ENCODE assay signal across 33 cellular contexts in the genomic region with DNA sequence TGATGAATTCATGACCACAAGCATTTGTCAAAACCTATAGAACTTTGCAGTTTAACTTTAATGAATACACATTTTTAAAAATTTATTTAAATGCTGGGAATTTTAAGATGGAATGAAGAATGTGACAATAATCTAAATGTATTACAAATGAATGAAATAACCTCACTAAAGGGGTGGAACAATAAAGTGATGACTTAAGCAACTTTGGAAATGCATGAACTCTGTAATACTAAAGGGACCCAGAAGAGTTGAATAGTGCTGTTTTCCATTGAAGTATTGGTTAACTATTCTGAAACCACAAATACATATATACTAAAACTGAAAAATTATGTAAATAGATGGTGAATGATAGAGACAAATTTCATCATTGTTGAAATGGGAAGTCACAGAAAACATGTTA.
DNase-seq lines count a peak whose midpoint lies in the region; ATAC-seq, FAIRE-seq and TF ChIP-seq lines count a peak whose summit lies in the region.
"Had no signal": no experiment of that assay in that cellular context is flagged by ENCODE, and none has a peak within 500 bp of the region (broad histone marks: within the 10 kb centered on the region; RNA-seq: fewer than 3 reads in every experiment).

No MANE protein-coding gene starts in this region.

- TF ChIP-seq CTCF in HepG2 (CRISPR knock-in tag; IDR thresholded peaks at IDR 0.05): no peak
- TF ChIP-seq CTCF in right lobe of liver (IDR thresholded peaks at IDR 0.05): no peak
- no peak for TF ChIP-seq CTCF in IMR-90 (conservative IDR thresholded peaks at IDR 0.05; ENCODE audit: low read depth, low read length)
- no peak for TF ChIP-seq CTCF in K562 (IDR thresholded peaks at IDR 0.05 in 2 of 3, conservative IDR thresholded peaks at IDR 0.05 in 1 of 3; ENCODE audit: insufficient read depth in 2 of 3, low read depth in 1 of 3, low read length in 3 of 3)

- BruUV-seq in HepG2 (replicated peaks; lab: Mats Ljungman, UMichigan) (no TSS peak), IMR-90 (replicated peaks; lab: Mats Ljungman, UMichigan) (no TSS peak), K562 (replicated peaks; lab: Mats Ljungman, UMichigan) (no TSS peak)

- CTCF ChIA-PET in HepG2 (lab: Yijun Ruan, JAX; ENCODE audit: low intra/inter-chr PET ratio, low total read pairs) (no interaction called here), IMR-90 (lab: Yijun Ruan, JAX) (no interaction called here), K562 (lab: Yijun Ruan, JAX; ENCODE audit: low intra/inter-chr PET ratio) (no interaction called here)

- no peak overlapping the region for H4K5ac ChIP-seq in IMR-90 (ENCODE audit: low read depth, low read length)

- H3K56ac ChIP-seq in IMR-90 (ENCODE audit: extremely low read depth, insufficient read depth, low read length): no peak overlapping the region

- H3K9ac ChIP-seq in HepG2 (ENCODE audit: insufficient read depth, low read depth, low read length) (no peak overlapping the region), IMR-90 (ENCODE audit: low read depth, low read length) (no peak overlapping the region), K562 (ENCODE audit: insufficient read depth in 1 of 2, low read depth in 2 of 2, low read length in 2 of 2) (no peak overlapping the region)
- H3K9ac ChIP-seq: BLaER1; BLaER1 treated with 17β-estradiol and CSF1 and Interleukin-3, amounts not matched to agents 10 nM and 100 nM had no signal

- H3K27me3 ChIP-seq in HepG2 (ENCODE audit: control insufficient read depth in 1 of 2, insufficient read depth in 2 of 2, low read length in 2 of 2): no peaks in the 10 kb centered on the region
- no peaks in the 10 kb centered on the region for H3K27me3 ChIP-seq in right lobe of liver
- no peaks in the 10 kb centered on the region for H3K27me3 ChIP-seq in IMR-90 (ENCODE audit: control insufficient read depth, insufficient read depth, low read length)
- no peaks in the 10 kb centered on the region for H3K27me3 ChIP-seq in K562 (ENCODE audit: control insufficient read depth in 2 of 2, insufficient read depth in 2 of 2, low read length in 2 of 2)
- H3K27me3 ChIP-seq: BE2C; BLaER1; BLaER1 treated with 17β-estradiol and CSF1 and Interleukin-3, amounts not matched to agents 10 nM and 100 nM had no signal

- H3K79me2 ChIP-seq in HepG2 (ENCODE audit: insufficient read depth, low read length): no peaks in the 10 kb centered on the region
- no peaks in the 10 kb centered on the region for H3K79me2 ChIP-seq in K562 (ENCODE audit: control insufficient read depth, insufficient read depth, low read length)

- H2AK5ac ChIP-seq in IMR-90 (ENCODE audit: low read depth, low read length): no peak overlapping the region

- H3K27ac ChIP-seq in HepG2 (ENCODE audit: extremely low read length, insufficient read depth, low read length) (no peak overlapping the region), right lobe of liver (no peak overlapping the region), IMR-90 (ENCODE audit: insufficient read depth, low read length) (no peak overlapping the region), K562 (ENCODE audit: extremely low read depth, low read depth, low read length) (no peak overlapping the region)
- H3K27ac ChIP-seq: 22Rv1; A549; BLaER1; BLaER1 treated with 17β-estradiol and CSF1 and Interleukin-3, amounts not matched to agents 10 nM and 100 nM; C4-2B had no signal

- no peak for TF ChIP-seq POLR2A in HepG2 (IDR thresholded peaks at IDR 0.05; ENCODE audit: insufficient read depth in 1 of 2, low read depth in 2 of 2, low read length in 2 of 2)
- TF ChIP-seq POLR2A in right lobe of liver (IDR thresholded peaks at IDR 0.05): no peak
- no peak for TF ChIP-seq POLR2A in IMR-90 (IDR thresholded peaks at IDR 0.05; ENCODE audit: low read depth, low read length)
- TF ChIP-seq POLR2A in K562 (conservative IDR thresholded peaks at IDR 0.05): no peak

- H3K9me3 ChIP-seq in HepG2 (ENCODE audit: low read length) (peaks cover 75% of the 10 kb centered on the region), right lobe of liver (no peaks in the 10 kb centered on the region), IMR-90 (ENCODE audit: control insufficient read depth, insufficient read depth, low read length) (0 out of 2 replicates have a peak, but pooled peaks cover 6% of the 10 kb centered on the region), K562 (replicated peaks; ENCODE audit: control insufficient read depth, insufficient read depth, low read depth, low read length) (no peaks in the 10 kb centered on the region)
- H3K9me3 ChIP-seq: A549; BE2C; BLaER1; BLaER1 treated with 17β-estradiol and CSF1 and Interleukin-3, amounts not matched to agents 10 nM and 100 nM; Caco-2 had no signal

- dilution Hi-C loops in IMR-90 (cut with HindIII; ENCODE audit: low sequenced_read_pairs, unreplicated experiment): no loop called here

- no peak overlapping the region for H2BK15ac ChIP-seq in IMR-90 (ENCODE audit: low read depth, low read length)

- no peak overlapping the region for H3K4ac ChIP-seq in IMR-90 (ENCODE audit: low read depth, low read length)

- intact Hi-C loops in HepG2 (cut with micrococcal nuclease; ENCODE audit: unreplicated experiment): no loop called here
- intact Hi-C loops in right lobe of liver (cut with DNase I): no loop called here
- intact Hi-C loops in IMR-90 (cut with micrococcal nuclease): no loop called here
- intact Hi-C loops in K562 (cut with micrococcal nuclease): no loop called here

- no peak overlapping the region for H3K18ac ChIP-seq in IMR-90 (ENCODE audit: low read depth, low read length)

- POLR2A ChIA-PET in HepG2 (lab: Yijun Ruan, JAX): no interaction called here
- POLR2A ChIA-PET in IMR-90 (lab: Charles Lee; ENCODE audit: unreplicated experiment): no interaction called here
- POLR2A ChIA-PET in K562 (lab: Yijun Ruan, JAX): no interaction called here

- no peak overlapping the region for H2BK5ac ChIP-seq in IMR-90 (ENCODE audit: low read depth, low read length, poor library complexity, severe bottlenecking)

- ATAC-seq in HepG2: no peak
- ATAC-seq in right lobe of liver: no peak
- no peak for ATAC-seq in IMR-90 (ENCODE audit: low read depth)
- no peak for ATAC-seq in K562
- ATAC-seq: A549; CD8-positive, alpha-beta T cell had no signal

- H3K4me2 ChIP-seq in HepG2 (ENCODE audit: low read depth, low read length) (no peak overlapping the region), IMR-90 (ENCODE audit: low read depth, low read length) (no peak overlapping the region), K562 (ENCODE audit: insufficient read depth, low read length) (no peak overlapping the region)
- H3K4me2 ChIP-seq: A549, BLaER1 had no signal

- no peak overlapping the region for H4K91ac ChIP-seq in IMR-90 (ENCODE audit: insufficient read depth, low read depth, low read length)

- H3K14ac ChIP-seq in IMR-90 (replicated peaks; ENCODE audit: low read depth, low read length): no peak overlapping the region

- H3K4me1 ChIP-seq in HepG2 (ENCODE audit: insufficient read depth, low read length): no peaks in the 10 kb centered on the region
- no peaks in the 10 kb centered on the region for H3K4me1 ChIP-seq in right lobe of liver
- H3K4me1 ChIP-seq in IMR-90 (ENCODE audit: control insufficient read depth, insufficient read depth, low read length): no peaks in the 10 kb centered on the region
- H3K4me1 ChIP-seq in K562 (replicated peaks in 1 of 2; ENCODE audit: control insufficient read depth in 2 of 2, insufficient read depth in 2 of 2, low read length in 2 of 2): no peaks in the 10 kb centered on the region
- H3K4me1 ChIP-seq: A549; BLaER1; BLaER1 treated with 17β-estradiol and CSF1 and Interleukin-3, amounts not matched to agents 10 nM and 100 nM had no signal

- no peaks in the 10 kb centered on the region for H3K79me1 ChIP-seq in IMR-90 (ENCODE audit: low read depth in 1 of 2, low read length in 2 of 2)

- H3K9me1 ChIP-seq in IMR-90 (ENCODE audit: insufficient read depth, low read length): no peaks in the 10 kb centered on the region
- no peaks in the 10 kb centered on the region for H3K9me1 ChIP-seq in K562 (ENCODE audit: control insufficient read depth, insufficient read depth, low read length)

- H4K20me1 ChIP-seq in HepG2 (ENCODE audit: insufficient read depth, low read length): no peaks in the 10 kb centered on the region
- H4K20me1 ChIP-seq in IMR-90 (ENCODE audit: insufficient read depth, low read length): no peaks in the 10 kb centered on the region
- no peaks in the 10 kb centered on the region for H4K20me1 ChIP-seq in K562 (replicated peaks; ENCODE audit: control insufficient read depth, insufficient read depth, low read length)
- H4K20me1 ChIP-seq: BLaER1; BLaER1 treated with 17β-estradiol and CSF1 and Interleukin-3, amounts not matched to agents 10 nM and 100 nM had no signal

- no peak overlapping the region for H2AK9ac ChIP-seq in IMR-90 (replicated peaks; ENCODE audit: low read depth, low read length, poor library complexity)

- H3K4me3 ChIP-seq in HepG2 (replicated peaks in 1 of 3; ENCODE audit: insufficient read depth in 1 of 3, low read depth in 2 of 3, low read length in 3 of 3): no peak overlapping the region
- H3K4me3 ChIP-seq in right lobe of liver: no peak overlapping the region
- H3K4me3 ChIP-seq in IMR-90 (ENCODE audit: insufficient read depth, low read depth, low read length): no peak overlapping the region
- no peak overlapping the region for H3K4me3 ChIP-seq in K562
- H3K4me3 ChIP-seq: A549; BLaER1; BLaER1 treated with 17β-estradiol and CSF1 and Interleukin-3, amounts not matched to agents 10 nM and 100 nM had no signal

- FAIRE-seq in HepG2 (lab: Jason Lieb, UNC): no peak
- no peak for FAIRE-seq in K562 (lab: Jason Lieb, UNC)
- FAIRE-seq: A204.1, A549, D721Med had no signal

- H2AFZ ChIP-seq in HepG2 (ENCODE audit: low read length) (no peak overlapping the region), IMR-90 (replicated peaks; ENCODE audit: low read length, poor library complexity) (no peak overlapping the region), K562 (ENCODE audit: low read depth, low read length) (no peak overlapping the region)

- H2BK20ac ChIP-seq in IMR-90 (ENCODE audit: low read depth, low read length): no peak overlapping the region

- no peak overlapping the region for H4K8ac ChIP-seq in IMR-90 (ENCODE audit: low read depth in 2 of 2, low read length in 2 of 2)

- H3K23ac ChIP-seq in IMR-90 (ENCODE audit: low read depth, low read length): no peak overlapping the region

- no peak for DNase-seq in HepG2 (ENCODE audit: low spot score)
- DNase-seq in right lobe of liver: no peak
- no peak for DNase-seq in IMR-90
- DNase-seq in K562 (ENCODE audit: extremely low read depth in 1 of 4, low spot score in 3 of 4): no peak
- no peak for DNase-seq in activated T-cell treated with anti-CD3 and anti-CD28 coated beads for 4 hours
- no peak for DNase-seq in UCSD-AML1 (lab: John Stamatoyannopoulos, UW; ENCODE audit: unreplicated experiment)
- DNase-seq: 8988T; ACHN; AML-193; BE2C; C1 segment of cervical spinal cord; Caco-2; Calu3; CD4-positive, alpha-beta memory T cell; CD4-positive, alpha-beta T cell; CD4-positive, CD25-positive, alpha-beta regulatory T cell; CD8-positive, alpha-beta memory T cell; CD8-positive, alpha-beta T cell; COR-L47; DMS 273 treated with DMSO at 0.1 percent for 48 hours; DMS153; DMS53; DMS79; DMS79 treated with DMSO at 0.1 percent for 48 hours; DND-41; EL had no signal

- TF ChIP-seq EP300 in HepG2 (IDR thresholded peaks at IDR 0.05; ENCODE audit: low read depth in 2 of 2, low read length in 2 of 2) (no peak), HepG2 (CRISPR knock-in tag; IDR thresholded peaks at IDR 0.05; ENCODE audit: borderline replicate concordance) (no peak), K562 (IDR thresholded peaks at IDR 0.05; ENCODE audit: low read length) (no peak)

- TF ChIP-seq RAD21 in HepG2 (CRISPR knock-in tag; IDR thresholded peaks at IDR 0.05) (no peak), IMR-90 (IDR thresholded peaks at IDR 0.05; ENCODE audit: low read length) (no peak), K562 (CRISPR knock-in tag; conservative IDR thresholded peaks at IDR 0.05 in 1 of 2, IDR thresholded peaks at IDR 0.05 in 1 of 2) (no peak)

- H3K36me3 ChIP-seq in HepG2 (replicated peaks in 1 of 2; ENCODE audit: control insufficient read depth in 1 of 2, insufficient read depth in 2 of 2, low read length in 2 of 2): no peaks in the 10 kb centered on the region
- no peaks in the 10 kb centered on the region for H3K36me3 ChIP-seq in right lobe of liver
- no peaks in the 10 kb centered on the region for H3K36me3 ChIP-seq in IMR-90 (ENCODE audit: control insufficient read depth, insufficient read depth, low read length)
- no peaks in the 10 kb centered on the region for H3K36me3 ChIP-seq in K562 (ENCODE audit: control insufficient read depth, insufficient read depth, low read length)
- H3K36me3 ChIP-seq: BE2C; BLaER1; BLaER1 treated with 17β-estradiol and CSF1 and Interleukin-3, amounts not matched to agents 10 nM and 100 nM had no signal

- in situ Hi-C loops in HepG2 (cut with HindIII; ENCODE audit: extremely low pct_ligation_motif_present, low pct_unique_long_range_greater_than_20kb): no loop called here
- in situ Hi-C loops in IMR-90 (cut with MboI; ENCODE audit: low sequenced_read_pairs): no loop called here
- in situ Hi-C loops in K562 (cut with MboI): no loop called here

- H2BK120ac ChIP-seq in IMR-90 (ENCODE audit: low read depth, low read length): no peak overlapping the region

Comparison
In these comparisons a context has a peak if more than half of its experiments do, and no peak if none do; other contexts are left out.
1. Of the 241 proteins assayed by ChIP-seq in both HepG2 and K562: peak only in HepG2: none; only in K562: MAFF; in both: MAFK; in neither: 239.